ENCODE assay signal across 23 cellular contexts in genomic region chr21:42853621-42854020, GRCh38.
"Had no signal": no experiment of that assay in that cellular context is flagged by ENCODE, and none has a peak within 500 bp of the region (broad histone marks: within the 10 kb centered on the region; RNA-seq: fewer than 3 reads in every experiment).

No MANE protein-coding gene starts in this region.

- H3K27ac ChIP-seq: ovary, parathyroid adenoma, psoas muscle, right lobe of liver, sigmoid colon, stomach, thoracic aorta, thyroid gland, tibial nerve, vagina had no signal

- H3K79me2 ChIP-seq: parathyroid adenoma had no signal

- H3K4me1 ChIP-seq: parathyroid adenoma, psoas muscle, right lobe of liver, sigmoid colon, stomach, tibial nerve, vagina had no signal

- ATAC-seq: naive thymus-derived CD4-positive, alpha-beta T cell; natural killer cell; psoas muscle; right lobe of liver; stimulated activated effector memory CD8-positive, alpha-beta T cell treated with anti-CD3 and anti-CD28 coated beads, Interleukin-12 subunit alpha, Interleukin-12 subunit beta, amount 100 ng/mL, for 72 hours; stimulated activated naive B cell treated with anti-CD40 and anti-IgM and Interleukin-4, amounts not matched to agents 10 μg/mL and 1 μg/mL and 100 μg/mL, for 72 hours had no signal

- H3K4me3 ChIP-seq: ovary, psoas muscle, right lobe of liver, sigmoid colon, stomach, thoracic aorta, thyroid gland, tibial nerve, upper lobe of left lung, vagina had no signal

- H3K9ac ChIP-seq: parathyroid adenoma had no signal

- DNase-seq: naive thymus-derived CD4-positive, alpha-beta T cell; natural killer cell; occipital lobe; ovary; right lobe of liver; sigmoid colon; small intestine; stimulated activated CD4-positive, alpha-beta T cell treated with anti-CD3 and anti-CD28 coated beads, Interleukin-15, amount 100 ng/mL, for 24 hours; stimulated activated CD4-positive, alpha-beta T cell treated with anti-CD3 and anti-CD28 coated beads, Interleukin-2, amount 100 ng/mL, for 24 hours; stimulated activated CD4-positive, alpha-beta T cell treated with anti-CD3 and anti-CD28 coated beads, Interleukin-2, amount 100 ng/mL, for 48 hours; stimulated activated CD4-positive, alpha-beta T cell treated with anti-CD3 and anti-CD28 coated beads, Interleukin-4, amount 100 ng/mL, for 24 hours; stimulated activated naive B cell treated with anti-CD40 and anti-IgM and Interleukin-4, amounts not matched to agents 10 μg/mL and 1 μg/mL and 100 μg/mL, for 72 hours; stimulated activated naive CD4-positive, alpha-beta T cell treated with Interleukin-2 at 50 U/mL for 16 hours; stomach; thyroid gland; trophoblast cell had no signal

- H2AFZ ChIP-seq: parathyroid adenoma had no signal

- H3K9me3 ChIP-seq: ovary, psoas muscle, right lobe of liver, sigmoid colon, stomach, thoracic aorta, thyroid gland, tibial nerve, upper lobe of left lung, vagina had no signal

- H3K27me3 ChIP-seq: ovary, right lobe of liver, sigmoid colon, stomach, thyroid gland, tibial nerve, upper lobe of left lung, vagina had no signal

- H3K36me3 ChIP-seq: ovary had no signal
